1 cellular context compared by ENCODE assay signal in genomic region chr3:52172262-52172757, GRCh38.
TF ChIP-seq lines count a peak whose summit lies in the region.

No MANE protein-coding gene starts in this region.

TF ChIP-seq in IMR-90, 13 proteins besides CTCF, POLR2A, EP300 and RAD21:
- TF ChIP-seq BHLHE40 (IDR thresholded peaks at IDR 0.05; ENCODE audit: low read depth, low read length) (no peak), RCOR1 (IDR thresholded peaks at IDR 0.05; ENCODE audit: insufficient replicate concordance, low read length) (no peak), NFE2L2 (IDR thresholded peaks at IDR 0.05; ENCODE audit: low read depth, low read length) (no peak), ELK1 (IDR thresholded peaks at IDR 0.05; ENCODE audit: borderline replicate concordance, low read depth, low read length) (no peak), FOS (IDR thresholded peaks at IDR 0.05; ENCODE audit: low read depth, low read length) (no peak), MXI1 (IDR thresholded peaks at IDR 0.05; ENCODE audit: borderline replicate concordance, low read depth, low read length) (no peak), SMC3 (IDR thresholded peaks at IDR 0.05; ENCODE audit: low read depth, low read length) (no peak), CEBPB (IDR thresholded peaks at IDR 0.05; ENCODE audit: low read depth, low read length) (no peak), USF2 (IDR thresholded peaks at IDR 0.05; ENCODE audit: low read depth, low read length) (no peak), MAZ (IDR thresholded peaks at IDR 0.05; ENCODE audit: borderline replicate concordance, low read depth, low read length) (no peak)
